In the genomic region with DNA sequence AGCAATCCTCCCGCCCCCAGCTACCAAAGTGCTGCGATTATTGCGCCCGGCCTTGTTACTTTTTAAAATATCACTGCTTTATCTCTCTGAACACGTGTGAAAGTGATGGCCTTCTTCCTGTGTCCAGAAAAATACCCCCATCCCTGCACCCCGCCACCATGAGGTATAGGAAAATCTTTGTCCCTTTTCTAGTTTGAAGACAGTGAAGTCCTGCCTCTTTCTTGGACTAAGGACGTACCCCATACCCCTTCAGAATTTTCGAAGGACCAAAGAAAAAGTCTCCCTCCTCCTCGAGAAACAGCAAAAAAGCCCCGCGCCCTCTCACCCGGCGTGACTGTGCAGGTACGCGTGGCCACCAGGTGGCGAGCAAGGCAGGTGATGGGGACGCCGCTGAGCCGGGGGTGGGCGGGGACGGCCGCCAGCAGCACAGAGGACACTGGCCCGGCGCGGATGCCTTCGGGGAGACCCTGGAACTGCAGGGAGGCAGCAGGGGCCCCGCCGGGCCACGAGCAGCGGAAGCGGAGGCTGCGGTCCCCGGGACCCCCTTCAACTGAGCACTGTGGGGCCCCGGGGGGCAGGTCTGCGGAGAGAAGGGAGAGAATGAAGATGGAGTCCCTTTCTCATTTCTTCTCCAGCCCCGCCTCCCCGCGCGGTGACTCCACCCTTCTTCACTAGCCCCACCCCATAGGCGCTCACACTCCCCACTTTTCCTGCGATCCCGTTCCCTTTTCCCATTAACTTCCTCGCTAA, we compare ENCODE assay signal across 8 cellular contexts. TPM values are rescaled to one million over a fixed set of nuclear protein-coding genes. Genes with fewer than 3 reads are reported as not detected.
DNase-seq lines count a peak whose midpoint lies in the region; ATAC-seq, FAIRE-seq and TF ChIP-seq lines count a peak whose summit lies in the region.

No MANE protein-coding gene starts in this region.

- no peak overlapping the region for H3K9ac ChIP-seq in kidney (ENCODE audit: low read length in 2 of 2)

- intact Hi-C loops in kidney (cut with DNase I), result no loop called here

- FAIRE-seq in kidney (lab: Jason Lieb, UNC), result no peak

- DNase-seq in GM12865 (ENCODE audit: low read depth) (peak; percentile 89), NCI-H1930 (lab: John Stamatoyannopoulos, UW) (peak; percentile 75 to 81), kidney (peak; percentile 93)
- DNase-seq in activated CD4-positive, CD25-positive, alpha-beta regulatory T cell treated with anti-CD3 and anti-CD28 coated beads, Interleukin-2, amount 50 U/mL, for 16 hours (ENCODE audit: low read depth, low spot score), result peak; percentile 68
- DNase-seq in central memory CD4-positive, alpha-beta T cell, result peak; percentile 75
- DNase-seq in stimulated activated CD4-positive, alpha-beta T cell treated with anti-CD3 and anti-CD28 coated beads, Interleukin-12 subunit alpha, Interleukin-12 subunit beta, amount 100 ng/mL, for 48 hours (ENCODE audit: low read depth in 2 of 3, low spot score in 1 of 3), result peak; percentile 78 to 87 (median 83)

- no peak overlapping the region for H3K27ac ChIP-seq in kidney (ENCODE audit: low read depth in 2 of 2, low read length in 2 of 2)

- H3K36me3 ChIP-seq in kidney (ENCODE audit: control insufficient read depth in 1 of 2, insufficient read depth in 2 of 2, low read length in 2 of 2), result no peaks in the 10 kb centered on the region

- peak; percentile 50 for ATAC-seq in HG02571 (IDR thresholded peaks at IDR 0.05; ENCODE audit: unreplicated experiment)
- no peak for ATAC-seq in GM18858 (IDR thresholded peaks at IDR 0.05; ENCODE audit: unreplicated experiment)

- H3K4me3 ChIP-seq in GM12865 (ENCODE audit: low read depth, low read length) (peak overlapping the region; percentile 58), kidney (ENCODE audit: low read length in 2 of 2) (peak overlapping the region; percentile 69 to 72)

- no peaks in the 10 kb centered on the region for H3K9me3 ChIP-seq in kidney (ENCODE audit: control insufficient read depth in 1 of 2, low read length in 2 of 2)

- peaks cover 0 to 7% of the 10 kb centered on the region in 2 donors for H3K4me1 ChIP-seq in kidney (ENCODE audit: control insufficient read depth in 1 of 2, insufficient read depth in 1 of 2, low read depth in 1 of 2, low read length in 2 of 2)

- TF ChIP-seq CTCF in GM12865 (IDR thresholded peaks at IDR 0.05; ENCODE audit: insufficient read depth, low read depth, low read length, missing control alignments) (peak; percentile 89), kidney (IDR thresholded peaks at IDR 0.05; ENCODE audit: borderline replicate concordance, extremely low read depth, insufficient read depth) (peak; percentile 90)

RNA-seq across cellular contexts. Expression of a gene that starts 3.2 kb away (rescaled TPM):
- 1.8 TPM for total RNA-seq in kidney
- 2.2 TPM for polyA plus RNA-seq in kidney (ENCODE audit: insufficient read depth, low read depth, low replicate concordance)

RNA-seq across cellular contexts. Expression of a gene that starts 27.3 kb away (rescaled TPM):
- total RNA-seq in kidney, result not detected
- polyA plus RNA-seq in kidney (ENCODE audit: insufficient read depth, low read depth, low replicate concordance), result 0.15 TPM

RNA-seq across cellular contexts. Expression of a gene that starts 27.4 kb away (rescaled TPM):
- 76.8 TPM for total RNA-seq in kidney
- 620 TPM for polyA plus RNA-seq in kidney (ENCODE audit: insufficient read depth, low read depth, low replicate concordance)

RNA-seq across cellular contexts. Expression of a gene that starts 30.1 kb away (rescaled TPM):
- 1.1 TPM for total RNA-seq in kidney
- 6.9 TPM for polyA plus RNA-seq in kidney (ENCODE audit: insufficient read depth, low read depth, low replicate concordance)

RNA-seq across cellular contexts. Expression of a gene that starts 33.7 kb away (rescaled TPM):
- 7.9 TPM for total RNA-seq in kidney
- polyA plus RNA-seq in kidney (ENCODE audit: insufficient read depth, low read depth, low replicate concordance), result 3.5 TPM
